11 cellular contexts compared by ENCODE assay signal in genomic region chr10:87961314-87961713, GRCh38.
DNase-seq lines count a peak whose midpoint lies in the region; ATAC-seq, FAIRE-seq and TF ChIP-seq lines count a peak whose summit lies in the region.
"Had no signal": no experiment of that assay in that cellular context is flagged by ENCODE, and none has a peak within 500 bp of the region (broad histone marks: within the 10 kb centered on the region; RNA-seq: fewer than 3 reads in every experiment).

No MANE protein-coding gene starts in this region.

- DNase-seq in activated naive CD4-positive, alpha-beta T cell treated with anti-CD3 and anti-CD28 coated beads, Interleukin-2, amount 50 U/mL, for 72 hours (ENCODE audit: low spot score in 2 of 2), result no peak
- DNase-seq in bronchial epithelial cell (ENCODE audit: low read depth) (peak; percentile 82), kidney tubule cell (ENCODE audit: low spot score) (peak; percentile 57), urothelium cell line (ENCODE audit: low spot score) (peak; percentile 3), cortex of kidney (lab: John Stamatoyannopoulos, UW) (no peak), NCI-H1417 (lab: John Stamatoyannopoulos, UW) (no peak), endothelial cell (ENCODE audit: low spot score) (no peak)
- DNase-seq: ACHN, WERI-Rb-1 had no signal

- no peaks in the 10 kb centered on the region for H3K27me3 Mint-ChIP-seq in activated naive CD4-positive, alpha-beta T cell treated with anti-CD3 and anti-CD28 coated beads, Interleukin-2, amount 50 U/mL, for 24 hours
- no peaks in the 10 kb centered on the region for H3K27me3 Mint-ChIP-seq in endothelial cell (ENCODE audit: unreplicated experiment)
- H3K27me3 Mint-ChIP-seq: IgD-negative memory B cell had no signal

- H3K4me3 ChIP-seq in bronchial epithelial cell (ENCODE audit: low read depth, low read length), result no peak overlapping the region

- ATAC-seq in activated naive CD4-positive, alpha-beta T cell treated with anti-CD3 and anti-CD28 coated beads, Interleukin-2, amount 50 U/mL, for 72 hours, result no peak

- peaks cover 24% of the 10 kb centered on the region for H3K36me3 Mint-ChIP-seq in activated naive CD4-positive, alpha-beta T cell treated with anti-CD3 and anti-CD28 coated beads, Interleukin-2, amount 50 U/mL, for 24 hours
- peaks cover 0 to 8% of the 10 kb centered on the region in 2 donors for H3K36me3 Mint-ChIP-seq in activated naive CD4-positive, alpha-beta T cell treated with anti-CD3 and anti-CD28 coated beads, Interleukin-2, amount 50 U/mL, for 72 hours
- peaks cover 12% of the 10 kb centered on the region for H3K36me3 Mint-ChIP-seq in endothelial cell (ENCODE audit: low read depth, unreplicated experiment)

- H3K4me3 Mint-ChIP-seq in activated naive CD4-positive, alpha-beta T cell treated with anti-CD3 and anti-CD28 coated beads, Interleukin-2, amount 50 U/mL, for 24 hours, result no peak overlapping the region
- no peak overlapping the region for H3K4me3 Mint-ChIP-seq in endothelial cell (ENCODE audit: unreplicated experiment)
- H3K4me3 Mint-ChIP-seq: IgD-negative memory B cell had no signal

- peak overlapping the region; percentile 47 for H3K27ac Mint-ChIP-seq in activated naive CD4-positive, alpha-beta T cell treated with anti-CD3 and anti-CD28 coated beads, Interleukin-2, amount 50 U/mL, for 24 hours
- no peak overlapping the region for H3K27ac Mint-ChIP-seq in activated naive CD4-positive, alpha-beta T cell treated with anti-CD3 and anti-CD28 coated beads, Interleukin-2, amount 50 U/mL, for 72 hours
- no peak overlapping the region for H3K27ac Mint-ChIP-seq in endothelial cell (ENCODE audit: unreplicated experiment)
- H3K27ac Mint-ChIP-seq: IgD-negative memory B cell had no signal

- H3K36me3 ChIP-seq in bronchial epithelial cell (ENCODE audit: control insufficient read depth, insufficient read depth, low read length), result peaks cover 1% of the 10 kb centered on the region

- TF ChIP-seq CTCF in bronchial epithelial cell (IDR thresholded peaks at IDR 0.05; ENCODE audit: insufficient read depth, low read length, severe bottlenecking) (no peak), endothelial cell (IDR thresholded peaks at IDR 0.05; ENCODE audit: unreplicated experiment) (no peak)

- H3K9me3 Mint-ChIP-seq in activated naive CD4-positive, alpha-beta T cell treated with anti-CD3 and anti-CD28 coated beads, Interleukin-2, amount 50 U/mL, for 24 hours, result no peaks in the 10 kb centered on the region
- no peaks in the 10 kb centered on the region for H3K9me3 Mint-ChIP-seq in activated naive CD4-positive, alpha-beta T cell treated with anti-CD3 and anti-CD28 coated beads, Interleukin-2, amount 50 U/mL, for 72 hours
- no peaks in the 10 kb centered on the region for H3K9me3 Mint-ChIP-seq in endothelial cell (ENCODE audit: unreplicated experiment)
- H3K9me3 Mint-ChIP-seq: IgD-negative memory B cell had no signal

- no peaks in the 10 kb centered on the region for H3K27me3 ChIP-seq in bronchial epithelial cell (ENCODE audit: control insufficient read depth, insufficient read depth, low read length)

- FAIRE-seq in bronchial epithelial cell (lab: Jason Lieb, UNC) (no peak), urothelium cell line (lab: Jason Lieb, UNC) (no peak)

- peaks cover 15% of the 10 kb centered on the region for H3K4me1 Mint-ChIP-seq in activated naive CD4-positive, alpha-beta T cell treated with anti-CD3 and anti-CD28 coated beads, Interleukin-2, amount 50 U/mL, for 24 hours
- H3K4me1 Mint-ChIP-seq in endothelial cell (ENCODE audit: unreplicated experiment), result no peaks in the 10 kb centered on the region

Comparison
In these comparisons a context has a peak if more than half of its experiments do, and no peak if none do; other contexts are left out.
1. DNase-seq: peak in bronchial epithelial cell (single experiment), kidney tubule cell (single experiment) and urothelium cell line (single experiment); none in activated naive CD4-positive, alpha-beta T cell treated with anti-CD3 and anti-CD28 coated beads, Interleukin-2, amount 50 U/mL, for 72 hours (0 of 2), cortex of kidney (single experiment), NCI-H1417 (0 of 3) and endothelial cell (single experiment).